Comparison of ENCODE assay signal across 8 cellular contexts in the genomic region with DNA sequence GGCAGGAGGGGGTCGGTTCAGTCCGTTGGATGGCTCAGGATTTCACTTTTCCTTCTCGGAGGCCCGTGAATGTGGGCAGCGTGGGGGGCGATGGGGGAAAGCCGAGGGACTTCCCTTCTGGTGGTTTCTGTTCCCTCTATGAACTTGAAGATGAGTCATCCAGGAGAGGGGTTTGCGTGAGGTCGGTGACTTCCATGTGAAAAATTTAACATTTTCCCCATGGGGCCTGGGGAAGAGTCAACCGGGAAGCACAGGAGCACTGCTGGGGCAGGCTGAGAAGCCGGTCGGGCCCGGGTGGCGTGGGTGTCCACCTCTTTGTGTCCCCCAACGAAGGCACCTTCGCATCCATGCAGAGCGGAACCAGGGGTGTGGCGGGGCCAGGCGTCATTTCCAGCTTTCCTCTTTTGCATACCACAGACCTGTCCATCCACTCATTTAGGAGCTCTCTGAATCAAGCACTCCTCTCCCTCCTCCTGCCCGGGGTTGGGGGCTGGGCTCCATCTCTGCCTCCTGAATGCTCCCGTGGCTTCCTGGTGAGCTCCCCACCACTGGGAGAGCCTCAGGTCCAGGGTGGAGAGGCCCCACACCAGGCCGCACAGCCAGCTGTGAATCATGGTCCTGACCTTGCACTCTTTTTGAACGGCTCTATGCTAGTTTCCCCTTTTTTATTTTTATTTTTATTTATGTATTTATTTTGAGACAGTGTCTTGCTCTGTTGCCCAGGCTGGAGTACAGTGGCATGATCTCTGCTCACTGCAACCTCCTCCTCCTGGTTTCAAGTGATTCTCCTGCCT.
DNase-seq lines count a peak whose midpoint lies in the region; ATAC-seq and TF ChIP-seq lines count a peak whose summit lies in the region.

No MANE protein-coding gene starts in this region.

- TF ChIP-seq CTCF in Peyer's patch (IDR thresholded peaks at IDR 0.05) (no peak), epithelial cell of proximal tubule (conservative IDR thresholded peaks at IDR 0.05; ENCODE audit: low read depth, low read length) (no peak)

- H3K4me1 ChIP-seq in Peyer's patch, result peaks cover 0 to 16% (median 10%) of the 10 kb centered on the region in 4 donors
- H3K4me1 ChIP-seq in thymus (ENCODE audit: control insufficient read depth, insufficient read depth, low read length), result no peaks in the 10 kb centered on the region

- peak overlapping the region in 2 of 4 donors; percentile 56 to 76 for H3K27ac ChIP-seq in Peyer's patch
- H3K27ac ChIP-seq in thymus (ENCODE audit: low read depth), result peak overlapping the region; percentile 42

- ATAC-seq in HG02938 (IDR thresholded peaks at IDR 0.05; ENCODE audit: unreplicated experiment), result peak; percentile 24

- WGBS in thymus, result 69% methylated on average over 23 of the region's 23 CpGs

- no peak for TF ChIP-seq POLR2A in Peyer's patch (IDR thresholded peaks at IDR 0.05)

- H3K9me3 ChIP-seq in Peyer's patch (no peaks in the 10 kb centered on the region), thymus (ENCODE audit: control insufficient read depth) (no peaks in the 10 kb centered on the region)

- H3K36me3 ChIP-seq in Peyer's patch (no peaks in the 10 kb centered on the region), thymus (ENCODE audit: control insufficient read depth, insufficient read depth) (no peaks in the 10 kb centered on the region)

- H3K27me3 ChIP-seq in Peyer's patch, result no peaks in the 10 kb centered on the region
- H3K27me3 ChIP-seq in thymus (ENCODE audit: control insufficient read depth, insufficient read depth), result no peaks in the 10 kb centered on the region

- H3K4me3 ChIP-seq in Peyer's patch (peak overlapping the region in 3 of 4 donors; percentile 13 to 33 (median 27)), epithelial cell of proximal tubule (ENCODE audit: low read depth, low read length) (no peak overlapping the region), thymus (ENCODE audit: low read length) (no peak overlapping the region)

- peak; percentile 72 for DNase-seq in activated CD8-positive, alpha-beta memory T cell treated with anti-CD3 and anti-CD28 coated beads for 24 hours
- no peak for DNase-seq in activated CD8-positive, alpha-beta memory T cell treated with anti-CD3 and anti-CD28 coated beads, Interleukin-2, amount 50 U/mL, for 4 hours
- peak in 2 of 3 donors; percentile 78 to 80 for DNase-seq in Peyer's patch
- peak; percentile 32 for DNase-seq in epithelial cell of proximal tubule (ENCODE audit: low read depth)
- no peak for DNase-seq in Ammon's horn (ENCODE audit: low spot score)
- no peak for DNase-seq in AG08396 (ENCODE audit: low spot score)

Comparison
In these comparisons a context has a peak if more than half of its experiments do, and no peak if none do; other contexts are left out.
1. DNase-seq: peak in activated CD8-positive, alpha-beta memory T cell treated with anti-CD3 and anti-CD28 coated beads for 24 hours (single experiment), Peyer's patch (2 of 3) and epithelial cell of proximal tubule (single experiment); none in activated CD8-positive, alpha-beta memory T cell treated with anti-CD3 and anti-CD28 coated beads, Interleukin-2, amount 50 U/mL, for 4 hours (single experiment), Ammon's horn (single experiment) and AG08396 (single experiment).
2. H3K4me3 ChIP-seq: peak in Peyer's patch (3 of 4); none in epithelial cell of proximal tubule (single experiment) and thymus (single experiment).